25 cellular contexts compared by ENCODE assay signal in the genomic region with DNA sequence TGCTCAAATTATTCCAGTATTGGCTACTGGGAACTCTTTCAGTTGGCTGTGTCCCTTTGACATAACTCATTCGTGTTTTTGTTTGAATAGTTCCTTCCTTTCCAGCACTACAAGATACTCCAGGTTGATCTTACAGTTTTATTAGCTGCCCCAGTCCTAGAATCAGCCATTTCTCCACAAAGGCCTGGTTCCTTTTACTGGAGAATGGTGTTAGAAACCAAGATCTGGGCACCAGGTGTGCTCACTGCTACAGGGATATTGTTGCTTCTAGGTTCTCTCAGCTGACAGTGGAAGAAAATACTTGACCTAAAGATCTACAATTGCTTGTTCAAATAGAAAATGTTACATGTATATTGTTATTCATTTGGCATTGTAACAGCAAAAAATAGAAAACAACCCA. TPM values are rescaled to one million over a fixed set of nuclear protein-coding genes. Genes with fewer than 3 reads are reported as not detected.
DNase-seq lines count a peak whose midpoint lies in the region; ATAC-seq, FAIRE-seq and TF ChIP-seq lines count a peak whose summit lies in the region.
"Had no signal": no experiment of that assay in that cellular context is flagged by ENCODE, and none has a peak within 500 bp of the region (broad histone marks: within the 10 kb centered on the region; RNA-seq: fewer than 3 reads in every experiment).

No MANE protein-coding gene starts in this region.

- H3K27me3 ChIP-seq in OCI-LY3 (ENCODE audit: low read depth, low read length) (no peaks in the 10 kb centered on the region), K562 (ENCODE audit: control insufficient read depth in 2 of 2, insufficient read depth in 2 of 2, low read length in 2 of 2) (no peaks in the 10 kb centered on the region), thymus (ENCODE audit: control insufficient read depth, insufficient read depth) (no peaks in the 10 kb centered on the region)
- H3K27me3 ChIP-seq: gastrocnemius medialis, right atrium auricular region, vagina had no signal

- H3K9me1 ChIP-seq in K562 (ENCODE audit: control insufficient read depth, insufficient read depth, low read length) = no peaks in the 10 kb centered on the region

- no peak overlapping the region for H3K9ac ChIP-seq in OCI-LY3 (ENCODE audit: low read length)
- H3K9ac ChIP-seq in K562 (ENCODE audit: insufficient read depth in 1 of 2, low read depth in 2 of 2, low read length in 2 of 2) = peak overlapping the region in 1 of 2 experiments; percentile 39; a peak in 2 of 4 replicates

- CTCF ChIA-PET in K562 (lab: Yijun Ruan, JAX; ENCODE audit: low intra/inter-chr PET ratio) = no interaction called here

- intact Hi-C loops in K562 (cut with micrococcal nuclease) = loop anchor here (10.0 kb wide), 1 partner anchor 64 kb away; no protein-coding TSS in a partner anchor

- H3K27ac ChIP-seq in OCI-LY3 (ENCODE audit: low read length) (no peak overlapping the region), K562 (ENCODE audit: extremely low read depth, low read depth, low read length) (peak overlapping the region; percentile 68), thymus (ENCODE audit: low read depth) (peak overlapping the region; percentile 42)
- H3K27ac ChIP-seq: gastrocnemius medialis, right atrium auricular region, vagina had no signal

- peaks cover 5% of the 10 kb centered on the region for H3K36me3 Mint-ChIP-seq in activated naive CD4-positive, alpha-beta T cell treated with anti-CD3 and anti-CD28 coated beads, Interleukin-2, amount 50 U/mL, for 24 hours

- H3K9me3 Mint-ChIP-seq in activated naive CD4-positive, alpha-beta T cell treated with anti-CD3 and anti-CD28 coated beads, Interleukin-2, amount 50 U/mL, for 24 hours = peaks cover 5% of the 10 kb centered on the region
- H3K9me3 Mint-ChIP-seq: dendritic cell treated with granulocyte-macrophage colony-stimulating factor and Interleukin-4, amounts not matched to agents 40 ng/mL and 50 ng/mL, for 4 days had no signal

- TF ChIP-seq RAD21 in K562 (CRISPR knock-in tag; conservative IDR thresholded peaks at IDR 0.05 in 1 of 2, IDR thresholded peaks at IDR 0.05 in 1 of 2) = no peak

- no peak for TF ChIP-seq CTCF in OCI-LY3 (IDR thresholded peaks at IDR 0.05; ENCODE audit: low read depth, low read length)
- no peak for TF ChIP-seq CTCF in K562 (IDR thresholded peaks at IDR 0.05 in 2 of 3, conservative IDR thresholded peaks at IDR 0.05 in 1 of 3; ENCODE audit: insufficient read depth in 2 of 3, low read depth in 1 of 3, low read length in 3 of 3)

- peak overlapping the region; percentile 81 for H3K4me3 Mint-ChIP-seq in activated naive CD4-positive, alpha-beta T cell treated with anti-CD3 and anti-CD28 coated beads, Interleukin-2, amount 50 U/mL, for 24 hours
- H3K4me3 Mint-ChIP-seq: brain; dendritic cell treated with granulocyte-macrophage colony-stimulating factor and Interleukin-4, amounts not matched to agents 40 ng/mL and 50 ng/mL, for 4 days had no signal

- DNase-seq in activated naive CD4-positive, alpha-beta T cell (lab: John Stamatoyannopoulos, UW) = no peak
- no peak for DNase-seq in K562 (ENCODE audit: extremely low read depth in 1 of 4, low spot score in 3 of 4)
- DNase-seq in DMS 273 (lab: John Stamatoyannopoulos, UW; ENCODE audit: unreplicated experiment) = no peak
- no peak for DNase-seq in DMS79 (lab: John Stamatoyannopoulos, UW)
- no peak for DNase-seq in middle frontal gyrus (ENCODE audit: extremely low spot score, low spot score)
- DNase-seq: activated effector memory CD4-positive, alpha-beta T cell treated with Interleukin-2 at 50 U/mL for 16 hours; COR-L47; gastrocnemius medialis; left cardiac atrium; MM.1S; mucosa of descending colon; NCI-H1930; NCI-H524 treated with DMSO at 0.1 percent for 48 hours; occipital lobe; SHP77 treated with DMSO at 0.1 percent for 48 hours; T-helper 9 cell had no signal

- POLR2A ChIA-PET in K562 (lab: Yijun Ruan, JAX) = interaction anchor here (0.7 to 2.8 kb wide), 5 partner anchors 8 to 23 kb away, joined by 3 to 16 read pairs (median 3); no protein-coding TSS in a partner anchor

- peak; percentile 14; the same call in 2 of the 3 replicates for ATAC-seq in K562
- ATAC-seq: gastrocnemius medialis had no signal

- BruUV-seq in K562 (replicated peaks; lab: Mats Ljungman, UMichigan) = no TSS peak

- peaks cover 24% of the 10 kb centered on the region; the same call in 1 of the 2 replicates for H4K20me1 ChIP-seq in OCI-LY3 (ENCODE audit: insufficient read depth, low read length)
- H4K20me1 ChIP-seq in K562 (replicated peaks; ENCODE audit: control insufficient read depth, insufficient read depth, low read length) = no peaks in the 10 kb centered on the region

- H3K9me3 ChIP-seq in OCI-LY3 (ENCODE audit: insufficient read depth, low read length) (no peaks in the 10 kb centered on the region), K562 (replicated peaks; ENCODE audit: control insufficient read depth, insufficient read depth, low read depth, low read length) (no peaks in the 10 kb centered on the region), thymus (ENCODE audit: control insufficient read depth) (no peaks in the 10 kb centered on the region)
- H3K9me3 ChIP-seq: gastrocnemius medialis, mucosa of descending colon, right atrium auricular region, vagina had no signal

- H3K79me2 ChIP-seq in OCI-LY3 (ENCODE audit: low read length) = peaks cover 88% of the 10 kb centered on the region
- peaks cover 98% of the 10 kb centered on the region for H3K79me2 ChIP-seq in K562 (ENCODE audit: control insufficient read depth, insufficient read depth, low read length)

- H2AFZ ChIP-seq in OCI-LY3 (ENCODE audit: low read depth, low read length) (no peak overlapping the region), K562 (ENCODE audit: low read depth, low read length) (no peak overlapping the region)

- no peak for FAIRE-seq in K562 (lab: Jason Lieb, UNC)
- FAIRE-seq: GM12891, HTR-8/SVneo had no signal

- TF ChIP-seq POLR2A in K562 (conservative IDR thresholded peaks at IDR 0.05) = no peak

- no peak for TF ChIP-seq EP300 in K562 (IDR thresholded peaks at IDR 0.05; ENCODE audit: low read length)

- no peaks in the 10 kb centered on the region for H3K36me3 ChIP-seq in OCI-LY3 (replicated peaks; ENCODE audit: low read depth, low read length)
- no peaks in the 10 kb centered on the region for H3K36me3 ChIP-seq in K562 (ENCODE audit: control insufficient read depth, insufficient read depth, low read length)
- no peaks in the 10 kb centered on the region for H3K36me3 ChIP-seq in thymus (ENCODE audit: control insufficient read depth, insufficient read depth)
- H3K36me3 ChIP-seq: gastrocnemius medialis, right atrium auricular region, vagina had no signal

- in situ Hi-C loops in K562 (cut with MboI) = no loop called here

- H3K4me1 ChIP-seq in OCI-LY3 (ENCODE audit: low read length) = no peaks in the 10 kb centered on the region
- peaks cover 13 to 38% of the 10 kb centered on the region in 2 experiments for H3K4me1 ChIP-seq in K562 (replicated peaks in 1 of 2; ENCODE audit: control insufficient read depth in 2 of 2, insufficient read depth in 2 of 2, low read length in 2 of 2)
- peaks cover 2% of the 10 kb centered on the region for H3K4me1 ChIP-seq in thymus (ENCODE audit: control insufficient read depth, insufficient read depth, low read length)

- H3K4me3 ChIP-seq in OCI-LY3 (ENCODE audit: low read length) (no peak overlapping the region), K562 (no peak overlapping the region), thymus (ENCODE audit: low read length) (no peak overlapping the region)
- H3K4me3 ChIP-seq: gastrocnemius medialis, mucosa of descending colon, right atrium auricular region, vagina had no signal

- no peaks in the 10 kb centered on the region for H3K27me3 Mint-ChIP-seq in activated naive CD4-positive, alpha-beta T cell treated with anti-CD3 and anti-CD28 coated beads, Interleukin-2, amount 50 U/mL, for 24 hours
- H3K27me3 Mint-ChIP-seq: brain; dendritic cell treated with granulocyte-macrophage colony-stimulating factor and Interleukin-4, amounts not matched to agents 40 ng/mL and 50 ng/mL, for 4 days had no signal

- H3K4me2 ChIP-seq in OCI-LY3 (ENCODE audit: low read length) = peak overlapping the region; percentile 8
- H3K4me2 ChIP-seq in K562 (ENCODE audit: insufficient read depth, low read length) = peak overlapping the region; percentile 56

- peaks cover 83% of the 10 kb centered on the region for H3K4me1 Mint-ChIP-seq in activated naive CD4-positive, alpha-beta T cell treated with anti-CD3 and anti-CD28 coated beads, Interleukin-2, amount 50 U/mL, for 24 hours

- H3K27ac Mint-ChIP-seq in activated naive CD4-positive, alpha-beta T cell treated with anti-CD3 and anti-CD28 coated beads, Interleukin-2, amount 50 U/mL, for 24 hours = peak overlapping the region; percentile 96
- H3K27ac Mint-ChIP-seq: dendritic cell treated with granulocyte-macrophage colony-stimulating factor and Interleukin-4, amounts not matched to agents 40 ng/mL and 50 ng/mL, for 4 days had no signal

- WGBS in K562 (ENCODE audit: insufficient coverage, low coverage, missing lambda C conversion rate) = 15% methylated on average over 1 of the region's 1 CpG
- 79% methylated on average over 1 of the region's 1 CpG for WGBS in thymus

RNA-seq across cellular contexts. Expression of a gene that starts 21.9 kb away (rescaled TPM):
- 65.9 and 172 TPM in 2 replicates for total RNA-seq in K562 (2011; cell fraction: chromatin; rRNA removed; ENCODE audit: low replicate concordance)
- 32.7 and 54.6 TPM in 2 replicates for total RNA-seq in K562 (2011; cell fraction: nucleolus; rRNA removed)
- total RNA-seq in K562 (2011; cell fraction: nucleoplasm; rRNA removed) = 69.6 and 109 TPM in 2 replicates
- total RNA-seq in K562 (2014; rRNA removed) = 16.8 and 17.5 TPM in 2 replicates
- total RNA-seq in K562 (2014; rRNA removed; fragmentation: Illumina TruSeq; extraction: Trizol) = 33.0 and 40.7 TPM in 2 replicates
- 32.5 and 39.3 TPM in 2 replicates for total RNA-seq in K562 (2015; rRNA removed; fragmentation: Illumina TruSeq; extraction: Trizol)
- 21.1 and 24.6 TPM in 2 replicates for total RNA-seq in K562 (2021)
- polyA plus RNA-seq in K562 (2011; rRNA removed) = 18.6 and 21.6 TPM in 2 replicates
- 5.4 and 12.0 TPM in 2 replicates for polyA plus RNA-seq in K562 (2011; cell fraction: cytosol; rRNA removed)
- 18.3 and 30.3 TPM in 2 replicates for polyA plus RNA-seq in K562 (2011; cell fraction: nucleus; rRNA removed)
- 13.1 and 14.2 TPM in 2 replicates for polyA plus RNA-seq in K562 (2012)
- polyA plus RNA-seq in K562 (2014; fragmentation: Illumina TruSeq; extraction: Trizol) = 27.8 and 35.1 TPM in 2 replicates
- 1 to 10 TPM; 4.8 to 5.4 TPM for polyA plus RNA-seq in K562 (2014; fragmentation: Nextera tagmentation; extraction: Ambion mirVana)
- 12.9 and 13.9 TPM in 2 replicates for polyA plus RNA-seq in K562 (2014; rRNA removed)
- 80.0 and 84.5 TPM in 2 replicates for polyA minus RNA-seq in K562 (2011; rRNA and poly(A)+ RNA removed)
- polyA minus RNA-seq in K562 (2011; cell fraction: cytosol; rRNA and poly(A)+ RNA removed) = 20.4 and 29.0 TPM in 2 replicates
- polyA minus RNA-seq in K562 (2011; cell fraction: nucleus; rRNA and poly(A)+ RNA removed) = 45.0 and 95.5 TPM in 2 replicates
- polyA plus RNA-seq in thymus = 32.9 TPM
